ENCODE assay signal across 11 cellular contexts in the genomic region with DNA sequence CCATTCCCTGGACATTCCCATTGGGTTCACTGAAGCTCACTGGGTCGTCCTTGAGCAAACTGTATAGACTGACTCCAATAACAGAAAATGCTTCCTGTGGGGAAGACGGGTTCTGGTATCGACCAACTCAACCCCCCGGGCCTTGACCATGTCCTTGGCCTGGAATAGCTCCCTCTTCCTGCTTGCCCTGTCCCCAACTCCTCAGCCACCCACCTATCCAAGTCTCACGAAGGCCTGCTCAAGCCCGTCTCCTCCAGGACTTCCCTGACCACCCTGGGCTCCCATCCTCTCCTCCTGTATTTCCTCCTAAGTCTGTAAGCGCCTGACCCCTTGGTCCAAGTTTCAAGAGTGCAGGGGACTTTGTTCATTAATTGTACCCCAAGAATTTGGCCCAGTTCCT. TPM values are rescaled to one million over a fixed set of nuclear protein-coding genes. Genes with fewer than 3 reads are reported as not detected.
DNase-seq lines count a peak whose midpoint lies in the region; ATAC-seq and TF ChIP-seq lines count a peak whose summit lies in the region.
"Had no signal": no experiment of that assay in that cellular context is flagged by ENCODE, and none has a peak within 500 bp of the region (broad histone marks: within the 10 kb centered on the region; RNA-seq: fewer than 3 reads in every experiment).

No MANE protein-coding gene starts in this region.

- H3K4me3 Mint-ChIP-seq in endothelial cell (ENCODE audit: unreplicated experiment), result peak overlapping the region; percentile 61

- no peak for TF ChIP-seq CTCF in GM10266 (IDR thresholded peaks at IDR 0.05; ENCODE audit: control insufficient read depth, insufficient read depth, low read depth, missing control alignments)
- no peak for TF ChIP-seq CTCF in Panc1 (IDR thresholded peaks at IDR 0.05)
- TF ChIP-seq CTCF in endothelial cell (IDR thresholded peaks at IDR 0.05; ENCODE audit: unreplicated experiment), result no peak

- H3K79me2 ChIP-seq in trophoblast cell (ENCODE audit: control insufficient read depth, insufficient read depth, low read length, poor library complexity) (peaks cover 21% of the 10 kb centered on the region), Karpas-422 (ENCODE audit: low read length) (peaks cover 14% of the 10 kb centered on the region)

- intact Hi-C loops in Panc1 (cut with micrococcal nuclease; ENCODE audit: unreplicated experiment), result no loop called here

- no peaks in the 10 kb centered on the region for H3K36me3 Mint-ChIP-seq in endothelial cell (ENCODE audit: low read depth, unreplicated experiment)

- H4K20me1 ChIP-seq in Karpas-422 (ENCODE audit: insufficient read depth, low read depth, low read length), result peaks cover 6% of the 10 kb centered on the region

- no CpG with 5 or more reads among the region's 7 CpGs for WGBS in trophoblast cell (ENCODE audit: extremely low coverage, insufficient coverage, insufficient read length)

- no peaks in the 10 kb centered on the region for H3K9me3 Mint-ChIP-seq in endothelial cell (ENCODE audit: unreplicated experiment)

- H2AFZ ChIP-seq in trophoblast cell (ENCODE audit: insufficient read depth, low read length, poor library complexity), result no peak overlapping the region
- H2AFZ ChIP-seq in Karpas-422 (ENCODE audit: low read length), result no peak overlapping the region

- peak; percentile 6 for DNase-seq in GM10266 (ENCODE audit: extremely low spot score)
- no peak for DNase-seq in Panc1 (ENCODE audit: low read depth, low spot score)
- DNase-seq in endothelial cell (ENCODE audit: low spot score), result no peak
- DNase-seq in trophoblast cell, result no peak
- no peak for DNase-seq in SHP77 treated with DMSO at 0.1 percent for 48 hours (lab: John Stamatoyannopoulos, UW)
- DNase-seq in Karpas-422, result no peak
- DNase-seq in stimulated activated CD4-positive, alpha-beta T cell treated with anti-CD3 and anti-CD28 coated beads, Interleukin-12 subunit alpha, Interleukin-12 subunit beta, amount 100 ng/mL, for 4 hours, result no peak
- DNase-seq: erythroblast, T1000 had no signal

- no peak overlapping the region for H4K91ac ChIP-seq in trophoblast cell (ENCODE audit: low read depth, low read length)

- H3K9me3 ChIP-seq in Panc1 (ENCODE audit: control insufficient read depth, insufficient read depth, low read depth, low read length) (no peaks in the 10 kb centered on the region), trophoblast cell (ENCODE audit: insufficient read depth, low read depth, low read length) (peaks cover 2% of the 10 kb centered on the region), Karpas-422 (ENCODE audit: low read length) (no peaks in the 10 kb centered on the region)
- H3K9me3 ChIP-seq: thoracic aorta had no signal

- H3K27ac Mint-ChIP-seq in endothelial cell (ENCODE audit: unreplicated experiment), result peak overlapping the region; percentile 96

- peak overlapping the region; percentile 4 for H2BK12ac ChIP-seq in trophoblast cell (ENCODE audit: low read length)

- H3K79me1 ChIP-seq in trophoblast cell (ENCODE audit: low read length), result peaks cover 33% of the 10 kb centered on the region

- no peak overlapping the region for H2BK5ac ChIP-seq in trophoblast cell (ENCODE audit: low read depth, low read length, poor library complexity)

- no peaks in the 10 kb centered on the region for H3K27me3 ChIP-seq in Panc1 (ENCODE audit: control insufficient read depth, insufficient read depth, low read length)
- H3K27me3 ChIP-seq in trophoblast cell (ENCODE audit: insufficient read depth, low read length), result no peaks in the 10 kb centered on the region
- H3K27me3 ChIP-seq in Karpas-422 (ENCODE audit: low read length), result no peaks in the 10 kb centered on the region

- no peak overlapping the region for H3K4me3 ChIP-seq in Panc1 (ENCODE audit: low read depth in 2 of 2, low read length in 2 of 2)
- H3K4me3 ChIP-seq in trophoblast cell (ENCODE audit: low read depth, low read length), result no peak overlapping the region
- no peak overlapping the region for H3K4me3 ChIP-seq in Karpas-422 (ENCODE audit: low read length)
- H3K4me3 ChIP-seq: thoracic aorta had no signal

- H3K36me3 ChIP-seq in Panc1 (ENCODE audit: control insufficient read depth, insufficient read depth, low read length) (no peaks in the 10 kb centered on the region), trophoblast cell (ENCODE audit: control insufficient read depth in 1 of 2, insufficient read depth in 2 of 2, low read length in 2 of 2) (no peaks in the 10 kb centered on the region), Karpas-422 (ENCODE audit: insufficient read depth, low read length) (peaks cover 6% of the 10 kb centered on the region)
- H3K36me3 ChIP-seq: thoracic aorta had no signal

- H3K14ac ChIP-seq in trophoblast cell (ENCODE audit: low read length), result no peak overlapping the region

- peak overlapping the region; percentile 2; the same call in 1 of the 2 replicates for H3K27ac ChIP-seq in Panc1 (ENCODE audit: low read length)
- H3K27ac ChIP-seq in trophoblast cell (ENCODE audit: low read depth, low read length), result no peak overlapping the region
- no peak overlapping the region for H3K27ac ChIP-seq in Karpas-422 (ENCODE audit: low read length)
- H3K27ac ChIP-seq: HL-60 had no signal

- H3K4me2 ChIP-seq in trophoblast cell (ENCODE audit: low read length), result no peak overlapping the region
- no peak overlapping the region for H3K4me2 ChIP-seq in Karpas-422 (ENCODE audit: low read depth, low read length, poor library complexity, severe bottlenecking)

- no peak overlapping the region for H3K4ac ChIP-seq in trophoblast cell (ENCODE audit: low read depth, low read length)

- BruUV-seq in Panc1 (replicated peaks; lab: Mats Ljungman, UMichigan), result no TSS peak

- H3K9ac ChIP-seq in trophoblast cell (ENCODE audit: low read length) (no peak overlapping the region), Karpas-422 (ENCODE audit: low read length) (no peak overlapping the region)

- POLR2A ChIA-PET in Panc1 (lab: Charles Lee), result no interaction called here

- H2AK5ac ChIP-seq in trophoblast cell (ENCODE audit: low read length), result peak overlapping the region; percentile 8

- CTCF ChIA-PET in Panc1 (lab: Charles Lee), result no interaction called here

- no peak overlapping the region for H2BK120ac ChIP-seq in trophoblast cell (ENCODE audit: insufficient read depth, low read length, poor library complexity)

- H3K4me1 ChIP-seq in Panc1 (ENCODE audit: control insufficient read depth, insufficient read depth, low read length), result peaks cover 22% of the 10 kb centered on the region
- H3K4me1 ChIP-seq in trophoblast cell (ENCODE audit: control insufficient read depth in 1 of 2, insufficient read depth in 2 of 2, low read length in 2 of 2), result peaks cover 13 to 26% of the 10 kb centered on the region in 2 experiments
- peaks cover 17% of the 10 kb centered on the region for H3K4me1 ChIP-seq in Karpas-422 (ENCODE audit: low read length)

- H4K8ac ChIP-seq in trophoblast cell (ENCODE audit: low read depth, low read length), result no peak overlapping the region

- peaks cover 17% of the 10 kb centered on the region for H3K27me3 Mint-ChIP-seq in endothelial cell (ENCODE audit: unreplicated experiment)

- in situ Hi-C loops in Panc1 (cut with HindIII; ENCODE audit: low pct_unique_long_range_greater_than_20kb, low sequenced_read_pairs), result no loop called here

- ATAC-seq in Panc1, result no peak

- no peak overlapping the region for H4K12ac ChIP-seq in trophoblast cell (ENCODE audit: low read depth, low read length)

- no peak overlapping the region for H3K18ac ChIP-seq in trophoblast cell (ENCODE audit: low read length)

- no peak overlapping the region for H3K23ac ChIP-seq in trophoblast cell (ENCODE audit: low read length)

- no peaks in the 10 kb centered on the region for H3K9me2 ChIP-seq in Karpas-422 (replicated peaks; ENCODE audit: insufficient read depth, low read length)

- H3K4me1 Mint-ChIP-seq in endothelial cell (ENCODE audit: unreplicated experiment), result peaks cover 16% of the 10 kb centered on the region

RNA-seq across cellular contexts. Expression of a gene that starts 2.8 kb away (rescaled TPM):
- total RNA-seq in Panc1 (2021; ENCODE audit: unreplicated experiment) (444 TPM), endothelial cell (ENCODE audit: unreplicated experiment) (528 TPM)
- polyA plus RNA-seq in Panc1 (2012; ENCODE audit: insufficient read length), result 488 TPM
- 615 and 629 TPM in 2 replicates for polyA plus RNA-seq in trophoblast cell (2013)
- 337 and 353 TPM in 2 replicates for total RNA-seq in Karpas-422 (2014; rRNA removed; shearing (Covaris generic); ENCODE audit: low replicate concordance)

RNA-seq across cellular contexts. Expression of a gene that starts 14.9 kb away (rescaled TPM):
- 35.6 TPM for total RNA-seq in Panc1 (2021; ENCODE audit: unreplicated experiment)
- 43.7 TPM for polyA plus RNA-seq in Panc1 (2012; ENCODE audit: insufficient read length)
- total RNA-seq in endothelial cell (ENCODE audit: unreplicated experiment), result 44.3 TPM
- polyA plus RNA-seq in trophoblast cell (2013), result 10.3 and 11.5 TPM in 2 replicates
- total RNA-seq in Karpas-422 (2014; rRNA removed; shearing (Covaris generic); ENCODE audit: low replicate concordance), result 35.1 and 44.3 TPM in 2 replicates
